In the genomic region with DNA sequence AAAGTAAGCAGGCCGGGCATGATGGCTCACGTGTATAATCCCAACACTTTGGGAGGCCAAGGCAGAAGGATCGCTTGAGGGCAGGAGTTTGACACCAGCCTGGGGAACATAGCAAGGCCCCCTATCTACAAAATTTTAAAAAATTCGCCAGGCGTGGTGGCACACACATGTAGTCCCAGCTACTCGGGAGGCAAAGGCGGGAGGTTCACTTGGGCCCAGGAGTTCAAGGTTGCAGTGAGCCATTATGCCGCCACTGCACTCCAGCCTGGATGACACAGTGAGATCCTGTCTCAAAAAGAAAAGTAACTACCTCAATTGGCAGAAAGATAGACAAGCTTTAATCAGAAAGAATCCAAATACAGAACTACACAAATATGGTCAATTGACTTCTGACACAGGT, we compare ENCODE assay signal across 32 cellular contexts.
"Had no signal": no experiment of that assay in that cellular context is flagged by ENCODE, and none has a peak within 500 bp of the region (broad histone marks: within the 10 kb centered on the region; RNA-seq: fewer than 3 reads in every experiment).

No MANE protein-coding gene starts in this region.

- H3K4me3 ChIP-seq: neural progenitor cell, ovary, psoas muscle, skin epidermis, smooth muscle cell, spleen, suprapubic skin, testis, tibial artery, transverse colon, upper lobe of right lung, uterus had no signal

- H3K9me3 Mint-ChIP-seq: nephron, neural progenitor cell, type B pancreatic cell had no signal

- H3K79me2 ChIP-seq: parathyroid adenoma had no signal

- H3K9me3 ChIP-seq: ovary, psoas muscle, suprapubic skin, testis, tibial artery, transverse colon, upper lobe of right lung, uterus had no signal

- H3K27me3 ChIP-seq: neural progenitor cell, ovary, spleen, suprapubic skin, testis, tibial artery, transverse colon, upper lobe of right lung, uterus had no signal

- H3K4me1 Mint-ChIP-seq: naive thymus-derived CD4-positive, alpha-beta T cell; natural killer cell; nephron; stimulated activated naive CD8-positive, alpha-beta T cell treated with anti-CD3 and anti-CD28 coated beads, Interleukin-15, amount 100 ng/mL, for 72 hours had no signal

- H2AFZ ChIP-seq: neural progenitor cell, parathyroid adenoma had no signal

- H3K9ac ChIP-seq: neural progenitor cell, parathyroid adenoma had no signal

- H3K4me3 Mint-ChIP-seq: naive thymus-derived CD4-positive, alpha-beta T cell; natural killer cell; nephron; neural progenitor cell; stimulated activated memory B cell treated with anti-CD40 and anti-IgM and Interleukin-4, amounts not matched to agents 10 μg/mL and 1 μg/mL and 100 μg/mL, for 72 hours; stimulated activated naive CD8-positive, alpha-beta T cell treated with anti-CD3 and anti-CD28 coated beads, Interleukin-15, amount 100 ng/mL, for 72 hours; type B pancreatic cell had no signal

- H3K27me3 Mint-ChIP-seq: progenitor cell of endocrine pancreas, type B pancreatic cell had no signal

- ATAC-seq: naive thymus-derived CD4-positive, alpha-beta T cell; natural killer cell; psoas muscle; right cardiac atrium; sciatic nerve; stimulated activated memory B cell treated with anti-CD40 and anti-IgM and Interleukin-4, amounts not matched to agents 10 μg/mL and 1 μg/mL and 100 μg/mL, for 72 hours; stimulated activated naive CD8-positive, alpha-beta T cell treated with anti-CD3 and anti-CD28 coated beads, Interleukin-15, amount 100 ng/mL, for 72 hours; stimulated activated naive CD8-positive, alpha-beta T cell treated with anti-CD3 and anti-CD28 coated beads, Interleukin-15, Interleukin-2, amounts not matched to agents 100 U/mL and 50 U/mL, for 24 hours; upper lobe of right lung had no signal

- H3K36me3 Mint-ChIP-seq: naive thymus-derived CD4-positive, alpha-beta T cell; natural killer cell; neural progenitor cell; stimulated activated memory B cell treated with anti-CD40 and anti-IgM and Interleukin-4, amounts not matched to agents 10 μg/mL and 1 μg/mL and 100 μg/mL, for 72 hours had no signal

- H3K4me2 ChIP-seq: neural progenitor cell, smooth muscle cell had no signal

- H3K36me3 ChIP-seq: neural progenitor cell, ovary, spleen, suprapubic skin, tibial artery, transverse colon, upper lobe of right lung, uterus had no signal

- DNase-seq: naive thymus-derived CD4-positive, alpha-beta T cell; natural killer cell; occipital lobe; ovary; posterior cingulate gyrus; psoas muscle; spleen; stimulated activated CD4-positive, alpha-beta T cell treated with anti-CD3 and anti-CD28 coated beads, Interleukin-12 subunit alpha, Interleukin-12 subunit beta, amount 100 ng/mL, for 4 hours; stimulated activated CD4-positive, alpha-beta T cell treated with anti-CD3 and anti-CD28 coated beads, Interleukin-1b, Interleukin-23, amount 100 ng/mL, for 48 hours; stimulated activated CD4-positive, alpha-beta T cell treated with anti-CD3 and anti-CD28 coated beads, Interleukin-4, amount 100 ng/mL, for 1 hour; stimulated activated CD4-positive, alpha-beta T cell treated with anti-CD3 and anti-CD28 coated beads, Interleukin-4, amount 100 ng/mL, for 4 hours; stimulated activated CD8-positive, alpha-beta memory T cell treated with anti-CD3 and anti-CD28 coated beads, Interleukin-4, amount 100 ng/mL, for 48 hours; stimulated activated naive CD4-positive, alpha-beta T cell; stimulated activated naive CD8-positive, alpha-beta T cell treated with anti-CD3 and anti-CD28 coated beads, Interleukin-15, amount 100 ng/mL, for 72 hours; stimulated activated naive CD8-positive, alpha-beta T cell treated with anti-CD3 and anti-CD28 coated beads, Interleukin-15, Interleukin-2, amounts not matched to agents 100 U/mL and 50 U/mL, for 24 hours; substantia nigra; testis; tibial artery; transverse colon; upper lobe of right lung; uterus had no signal

- H3K27ac ChIP-seq: neural progenitor cell, ovary, parathyroid adenoma, psoas muscle, skin epidermis, spleen, suprapubic skin, testis, tibial artery, transverse colon, upper lobe of right lung, uterus had no signal

- H3K4me1 ChIP-seq: parathyroid adenoma, psoas muscle, spleen, suprapubic skin, testis, tibial artery, transverse colon, uterus had no signal

- H3K27ac Mint-ChIP-seq: naive thymus-derived CD4-positive, alpha-beta T cell; natural killer cell; nephron; neural progenitor cell; progenitor cell of endocrine pancreas; stimulated activated memory B cell treated with anti-CD40 and anti-IgM and Interleukin-4, amounts not matched to agents 10 μg/mL and 1 μg/mL and 100 μg/mL, for 72 hours; stimulated activated naive CD8-positive, alpha-beta T cell treated with anti-CD3 and anti-CD28 coated beads, Interleukin-15, amount 100 ng/mL, for 72 hours; type B pancreatic cell had no signal
